ENCODE assay signal across 17 cellular contexts in genomic region chr2:205076405-205076804, GRCh38.
A peak's percentile ranks its signal among the peaks of the same experiment; 100 is the strongest.
DNase-seq lines count a peak whose midpoint lies in the region; ATAC-seq and TF ChIP-seq lines count a peak whose summit lies in the region.
"Had no signal": no experiment of that assay in that cellular context is flagged by ENCODE, and none has a peak within 500 bp of the region (broad histone marks: within the 10 kb centered on the region; RNA-seq: fewer than 3 reads in every experiment).

No MANE protein-coding gene starts in this region.

- peaks cover 4% of the 10 kb centered on the region for H3K9me3 Mint-ChIP-seq in T-helper 1 cell treated with Interleukin-12 subunit alpha and Interleukin-12 subunit beta and Interleukin-4 antibody, amounts not matched to agents 30 μg/mL and 1 μg/mL, for 36 hours
- H3K9me3 Mint-ChIP-seq in activated naive CD4-positive, alpha-beta T cell treated with anti-CD3 and anti-CD28 coated beads, Interleukin-2, amount 10 ng/mL, durations not matched to agents 7 days and 5 days = peaks cover 17% of the 10 kb centered on the region
- H3K9me3 Mint-ChIP-seq in activated T-helper 17 cell treated with anti-CD3 and anti-CD28 coated beads, Interleukin-2, amount 50 U/mL, for 72 hours = no peaks in the 10 kb centered on the region
- H3K9me3 Mint-ChIP-seq in endodermal cell = no peaks in the 10 kb centered on the region

- H3K27me3 Mint-ChIP-seq in T-helper 1 cell treated with Interleukin-12 subunit alpha and Interleukin-12 subunit beta and Interleukin-4 antibody, amounts not matched to agents 30 μg/mL and 1 μg/mL, for 36 hours (ENCODE audit: low read depth) = no peaks in the 10 kb centered on the region
- H3K27me3 Mint-ChIP-seq in activated naive CD4-positive, alpha-beta T cell treated with anti-CD3 and anti-CD28 coated beads, Interleukin-2, amount 10 ng/mL, durations not matched to agents 7 days and 5 days = no peaks in the 10 kb centered on the region
- H3K27me3 Mint-ChIP-seq in activated T-helper 17 cell treated with anti-CD3 and anti-CD28 coated beads, Interleukin-2, amount 50 U/mL, for 72 hours = no peaks in the 10 kb centered on the region
- no peaks in the 10 kb centered on the region for H3K27me3 Mint-ChIP-seq in endodermal cell (ENCODE audit: insufficient read depth)

- H3K4me1 ChIP-seq in thymus (ENCODE audit: control insufficient read depth, insufficient read depth, low read length) (no peaks in the 10 kb centered on the region), endodermal cell (ENCODE audit: control insufficient read depth, insufficient read depth, low read length) (no peaks in the 10 kb centered on the region)
- H3K4me1 ChIP-seq: BLaER1, Caco-2, Peyer's patch had no signal

- peaks cover 10% of the 10 kb centered on the region for H3K36me3 Mint-ChIP-seq in T-helper 1 cell treated with Interleukin-12 subunit alpha and Interleukin-12 subunit beta and Interleukin-4 antibody, amounts not matched to agents 30 μg/mL and 1 μg/mL, for 36 hours (ENCODE audit: low read depth)
- H3K36me3 Mint-ChIP-seq in activated naive CD4-positive, alpha-beta T cell treated with anti-CD3 and anti-CD28 coated beads, Interleukin-2, amount 10 ng/mL, durations not matched to agents 7 days and 5 days = peaks cover 33% of the 10 kb centered on the region
- H3K36me3 Mint-ChIP-seq in activated T-helper 17 cell treated with anti-CD3 and anti-CD28 coated beads, Interleukin-2, amount 50 U/mL, for 72 hours (ENCODE audit: low read depth) = no peaks in the 10 kb centered on the region
- no peaks in the 10 kb centered on the region for H3K36me3 Mint-ChIP-seq in endodermal cell (ENCODE audit: low read depth)

- CTCF ChIA-PET in activated naive CD4-positive, alpha-beta T cell treated with anti-CD3 and anti-CD28 coated beads, Interleukin-2, amount 10 ng/mL, durations not matched to agents 7 days and 5 days (lab: Charles Lee) = interaction anchor here (1.1 kb wide), 1 partner anchor 195 kb away, joined by 3 read pairs; no protein-coding TSS in a partner anchor

- H3K4me1 Mint-ChIP-seq in T-helper 1 cell treated with Interleukin-12 subunit alpha and Interleukin-12 subunit beta and Interleukin-4 antibody, amounts not matched to agents 30 μg/mL and 1 μg/mL, for 36 hours (ENCODE audit: low read depth) = peaks cover 39% of the 10 kb centered on the region
- H3K4me1 Mint-ChIP-seq in activated naive CD4-positive, alpha-beta T cell treated with anti-CD3 and anti-CD28 coated beads, Interleukin-2, amount 10 ng/mL, durations not matched to agents 7 days and 5 days = peaks cover 58% of the 10 kb centered on the region
- H3K4me1 Mint-ChIP-seq in activated T-helper 17 cell treated with anti-CD3 and anti-CD28 coated beads, Interleukin-2, amount 50 U/mL, for 72 hours = peaks cover 17% of the 10 kb centered on the region
- H3K4me1 Mint-ChIP-seq in endodermal cell = no peaks in the 10 kb centered on the region

- H3K27me3 ChIP-seq in thymus (ENCODE audit: control insufficient read depth, insufficient read depth) = no peaks in the 10 kb centered on the region
- no peaks in the 10 kb centered on the region for H3K27me3 ChIP-seq in endodermal cell (ENCODE audit: control insufficient read depth, insufficient read depth, low read length, poor library complexity, severe bottlenecking)
- H3K27me3 ChIP-seq: BLaER1, Peyer's patch had no signal

- WGBS in thymus = 96% methylated on average over 3 of the region's 3 CpGs
- 80 to 99% methylated on average over 1 to 3 of the region's 3 CpGs for WGBS in endodermal cell (ENCODE audit: insufficient coverage in 1 of 2, insufficient read length in 1 of 2), 2 experiments

- ATAC-seq in activated T-helper 17 cell treated with anti-CD3 and anti-CD28 coated beads, Interleukin-2, amount 50 U/mL, for 72 hours (replicated peaks) = no peak

- no peak for TF ChIP-seq CTCF in endodermal cell (conservative IDR thresholded peaks at IDR 0.05)

- H3K36me3 ChIP-seq in thymus (ENCODE audit: control insufficient read depth, insufficient read depth) (no peaks in the 10 kb centered on the region), endodermal cell (ENCODE audit: control insufficient read depth, insufficient read depth, low read length) (no peaks in the 10 kb centered on the region)
- H3K36me3 ChIP-seq: BLaER1, Peyer's patch had no signal

- peak overlapping the region; percentile 36 for H3K4me3 Mint-ChIP-seq in T-helper 1 cell treated with Interleukin-12 subunit alpha and Interleukin-12 subunit beta and Interleukin-4 antibody, amounts not matched to agents 30 μg/mL and 1 μg/mL, for 36 hours
- H3K4me3 Mint-ChIP-seq in activated naive CD4-positive, alpha-beta T cell treated with anti-CD3 and anti-CD28 coated beads, Interleukin-2, amount 10 ng/mL, durations not matched to agents 7 days and 5 days = peak overlapping the region; percentile 31
- peak overlapping the region; percentile 57 for H3K4me3 Mint-ChIP-seq in activated T-helper 17 cell treated with anti-CD3 and anti-CD28 coated beads, Interleukin-2, amount 50 U/mL, for 72 hours
- H3K4me3 Mint-ChIP-seq in endodermal cell = no peak overlapping the region

- DNase-seq in T-helper 1 cell (no peak), mesenteric fat pad (ENCODE audit: low spot score) (no peak), endodermal cell (no peak)
- no peak for DNase-seq in activated naive CD4-positive, alpha-beta T cell treated with anti-CD3 and anti-CD28 coated beads, Interleukin-2, amount 10 ng/mL, durations not matched to agents 7 days and 5 days
- no peak for DNase-seq in activated naive CD4-positive, alpha-beta T cell (lab: John Stamatoyannopoulos, UW)
- DNase-seq: Caco-2, MV-4-11, NCI-H1417 treated with DMSO at 0.1 percent for 48 hours, NCI-H2029 treated with DMSO at 0.1 percent for 48 hours, NCI-H510A treated with DMSO at 0.1 percent for 48 hours, Peyer's patch had no signal

- H3K4me3 ChIP-seq in thymus (ENCODE audit: low read length) = no peak overlapping the region
- H3K4me3 ChIP-seq in endodermal cell (ENCODE audit: low read length) = no peak overlapping the region
- H3K4me3 ChIP-seq: BLaER1, Peyer's patch had no signal

- H3K27ac ChIP-seq in thymus (ENCODE audit: low read depth) (peak overlapping the region; percentile 25), endodermal cell (ENCODE audit: low read depth, low read length) (no peak overlapping the region)
- H3K27ac ChIP-seq: 22Rv1, BLaER1, HL-60, Peyer's patch had no signal

- H3K9me3 ChIP-seq in thymus (ENCODE audit: control insufficient read depth) (no peaks in the 10 kb centered on the region), endodermal cell (ENCODE audit: control insufficient read depth, low read length) (no peaks in the 10 kb centered on the region)
- H3K9me3 ChIP-seq: BLaER1, Caco-2, Peyer's patch had no signal

- H3K27ac Mint-ChIP-seq in T-helper 1 cell treated with Interleukin-12 subunit alpha and Interleukin-12 subunit beta and Interleukin-4 antibody, amounts not matched to agents 30 μg/mL and 1 μg/mL, for 36 hours = peak overlapping the region; percentile 75
- H3K27ac Mint-ChIP-seq in activated naive CD4-positive, alpha-beta T cell treated with anti-CD3 and anti-CD28 coated beads, Interleukin-2, amount 10 ng/mL, durations not matched to agents 7 days and 5 days = peak overlapping the region; percentile 99
- H3K27ac Mint-ChIP-seq in activated T-helper 17 cell treated with anti-CD3 and anti-CD28 coated beads, Interleukin-2, amount 50 U/mL, for 72 hours = peak overlapping the region; percentile 69
- H3K27ac Mint-ChIP-seq in endodermal cell = no peak overlapping the region

- H3K9ac ChIP-seq in endodermal cell (ENCODE audit: extremely low read depth, low read length, poor library complexity, severe bottlenecking) = no peak overlapping the region
- H3K9ac ChIP-seq: BLaER1 had no signal
